ENCODE assay signal across 2 cellular contexts in the genomic region with DNA sequence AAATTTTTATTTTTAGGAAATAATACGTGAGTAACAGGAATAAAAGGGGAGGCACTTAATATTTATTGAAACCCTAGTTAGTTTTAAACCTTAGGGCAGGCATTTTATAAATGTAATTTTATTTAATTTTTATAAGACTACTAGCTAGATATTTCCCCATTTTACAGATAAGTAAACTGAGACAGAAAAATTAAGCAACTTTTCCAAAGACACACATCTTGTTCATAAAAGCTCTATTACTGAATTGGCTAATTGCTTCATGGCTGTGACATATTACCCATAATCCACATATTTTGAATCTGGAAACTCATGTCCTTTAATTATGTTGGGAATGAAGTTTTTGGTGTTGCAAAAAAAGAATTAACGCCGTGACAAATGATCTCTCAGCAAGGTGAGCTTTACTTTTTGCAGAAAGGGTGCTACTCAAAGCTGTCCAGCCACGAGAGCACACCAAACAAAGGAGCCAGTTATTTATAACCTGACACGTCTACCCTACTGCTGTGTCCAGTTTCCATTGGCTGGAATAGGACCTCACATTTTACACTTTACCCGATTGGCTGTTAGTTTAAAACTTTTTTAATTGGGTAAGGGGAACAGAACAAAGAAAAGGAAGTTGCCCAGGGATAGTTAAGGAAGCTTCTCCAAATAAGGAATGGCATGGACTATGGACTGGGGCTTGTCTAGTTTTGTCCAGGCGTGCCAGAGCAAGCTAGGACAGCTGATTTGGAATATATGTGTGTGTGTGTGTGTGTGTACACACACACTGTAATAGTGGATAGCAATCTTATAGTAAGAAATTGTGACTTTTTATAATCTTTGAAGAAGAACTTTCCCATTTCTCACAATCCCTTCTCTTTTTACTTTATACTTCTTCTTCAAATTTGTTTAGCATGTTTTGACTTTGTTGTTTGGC.
A peak's percentile ranks its signal among the peaks of the same experiment; 100 is the strongest.
TF ChIP-seq lines count a peak whose summit lies in the region.

No MANE protein-coding gene starts in this region.

TF ChIP-seq in HEK293, 187 proteins besides CTCF, POLR2A, EP300 and RAD21:
- TF ChIP-seq ZNF473 (tag by site-specific recombination; IDR thresholded peaks at IDR 0.05) (no peak), SETDB1 (IDR thresholded peaks at IDR 0.05; ENCODE audit: insufficient read length, low read length) (peak; percentile 49)

TF ChIP-seq in K562, 482 proteins besides CTCF, POLR2A, EP300 and RAD21:
- TF ChIP-seq RBM25 (IDR thresholded peaks at IDR 0.05; ENCODE audit: low read depth, low read length, severe bottlenecking), result peak; percentile 83
- TF ChIP-seq SMAD4 (CRISPR knock-in tag; conservative IDR thresholded peaks at IDR 0.05), result no peak
- 0 out of 2 replicates have a peak, but pooled peaks have one; percentile 12 for TF ChIP-seq BCOR (IDR thresholded peaks at IDR 0.05)
- TF ChIP-seq, protein P1, sequence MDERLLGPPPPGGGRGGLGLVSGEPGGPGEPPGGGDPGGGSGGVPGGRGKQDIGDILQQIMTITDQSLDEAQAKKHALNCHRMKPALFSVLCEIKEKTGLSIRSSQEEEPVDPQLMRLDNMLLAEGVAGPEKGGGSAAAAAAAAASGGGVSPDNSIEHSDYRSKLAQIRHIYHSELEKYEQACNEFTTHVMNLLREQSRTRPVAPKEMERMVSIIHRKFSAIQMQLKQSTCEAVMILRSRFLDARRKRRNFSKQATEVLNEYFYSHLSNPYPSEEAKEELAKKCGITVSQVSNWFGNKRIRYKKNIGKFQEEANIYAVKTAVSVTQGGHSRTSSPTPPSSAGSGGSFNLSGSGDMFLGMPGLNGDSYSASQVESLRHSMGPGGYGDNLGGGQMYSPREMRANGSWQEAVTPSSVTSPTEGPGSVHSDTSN (CRISPR knock-in tag; IDR thresholded peaks at IDR 0.05; ENCODE audit: low read depth), result no peak
- TF ChIP-seq, protein P1 (tag; conservative IDR thresholded peaks at IDR 0.05; ENCODE audit: low read depth), result no peak
